ENCODE assay signal across 9 cellular contexts in genomic region chr1:59043796-59044195, GRCh38.
DNase-seq lines count a peak whose midpoint lies in the region; ATAC-seq and TF ChIP-seq lines count a peak whose summit lies in the region.
"Had no signal": no experiment of that assay in that cellular context is flagged by ENCODE, and none has a peak within 500 bp of the region (broad histone marks: within the 10 kb centered on the region; RNA-seq: fewer than 3 reads in every experiment).

No MANE protein-coding gene starts in this region.

- no peaks in the 10 kb centered on the region for H3K36me3 ChIP-seq in lung (ENCODE audit: control insufficient read depth in 2 of 2, insufficient read depth in 2 of 2, low read length in 2 of 2)

- H3K9me3 Mint-ChIP-seq in stimulated activated naive CD8-positive, alpha-beta T cell treated with anti-CD3 and anti-CD28 coated beads, Interleukin-15, amount 100 ng/mL, for 72 hours = peaks cover 0 to 17% of the 10 kb centered on the region in 2 donors
- H3K9me3 Mint-ChIP-seq: activated CD4-positive, alpha-beta T cell treated with anti-CD3 and anti-CD28 coated beads, Interleukin-2, amount 10 ng/mL, durations not matched to agents 7 days and 5 days had no signal

- in situ Hi-C loops in KBM-7 (cut with MboI; ENCODE audit: low pct_unique_long_range_greater_than_20kb, low sequenced_read_pairs) = no loop called here

- H3K27me3 ChIP-seq in lung (ENCODE audit: control insufficient read depth, insufficient read depth) = no peaks in the 10 kb centered on the region

- H3K27ac ChIP-seq in lung (ENCODE audit: low read depth in 1 of 2, low read length in 1 of 2) = peak overlapping the region; percentile 6 to 65

- H3K4me1 Mint-ChIP-seq in stimulated activated naive CD8-positive, alpha-beta T cell treated with anti-CD3 and anti-CD28 coated beads, Interleukin-15, amount 100 ng/mL, for 72 hours = peaks cover 46% of the 10 kb centered on the region

- no peak for TF ChIP-seq CTCF in choroid plexus epithelial cell (conservative IDR thresholded peaks at IDR 0.05; ENCODE audit: low read depth, low read length)
- TF ChIP-seq CTCF in lung (IDR thresholded peaks at IDR 0.05; ENCODE audit: control extremely low read depth, extremely low read depth) = no peak

- H3K4me1 ChIP-seq in lung (ENCODE audit: control insufficient read depth in 2 of 2, insufficient read depth in 2 of 2, low read length in 2 of 2) = peaks cover 7 to 10% of the 10 kb centered on the region in 2 donors

- no peaks in the 10 kb centered on the region for H3K27me3 Mint-ChIP-seq in stimulated activated naive CD8-positive, alpha-beta T cell treated with anti-CD3 and anti-CD28 coated beads, Interleukin-15, amount 100 ng/mL, for 72 hours
- H3K27me3 Mint-ChIP-seq: activated CD4-positive, alpha-beta T cell treated with anti-CD3 and anti-CD28 coated beads, Interleukin-2, amount 10 ng/mL, durations not matched to agents 7 days and 5 days had no signal

- H3K4me3 ChIP-seq in choroid plexus epithelial cell (ENCODE audit: low read depth, low read length) (no peak overlapping the region), lung (no peak overlapping the region)

- WGBS in lung, 2 donors = 15 to 27% methylated on average over 4 of the region's 4 CpGs

- no peak for ATAC-seq in lung (ENCODE audit: insufficient read depth, low FRiP score)
- no peak for ATAC-seq in stimulated activated naive CD8-positive, alpha-beta T cell treated with anti-CD3 and anti-CD28 coated beads, Interleukin-15, amount 100 ng/mL, for 72 hours

- H3K9me3 ChIP-seq in lung (ENCODE audit: control insufficient read depth in 2 of 2, insufficient read depth in 1 of 2, low read length in 1 of 2) = no peaks in the 10 kb centered on the region

- DNase-seq in KBM-7 (peak; percentile 53), choroid plexus epithelial cell (ENCODE audit: low read depth) (peak; percentile 93), lung (ENCODE audit: low spot score) (peak; percentile 41), ureter (ENCODE audit: low spot score) (peak; percentile 79), medulla oblongata (ENCODE audit: extremely low spot score) (no peak), inferior parietal cortex (ENCODE audit: extremely low spot score) (no peak)
- DNase-seq in stimulated activated naive CD8-positive, alpha-beta T cell treated with anti-CD3 and anti-CD28 coated beads, Interleukin-15, amount 100 ng/mL, for 72 hours = no peak
- DNase-seq: activated CD4-positive, alpha-beta T cell treated with anti-CD3 and anti-CD28 coated beads, Interleukin-2, amount 10 ng/mL, durations not matched to agents 7 days and 5 days; NCI-H2029 treated with DMSO at 0.1 percent for 48 hours had no signal

- no peak overlapping the region for H3K27ac Mint-ChIP-seq in stimulated activated naive CD8-positive, alpha-beta T cell treated with anti-CD3 and anti-CD28 coated beads, Interleukin-15, amount 100 ng/mL, for 72 hours
- H3K27ac Mint-ChIP-seq: activated CD4-positive, alpha-beta T cell treated with anti-CD3 and anti-CD28 coated beads, Interleukin-2, amount 10 ng/mL, durations not matched to agents 7 days and 5 days had no signal

- H3K4me3 Mint-ChIP-seq in stimulated activated naive CD8-positive, alpha-beta T cell treated with anti-CD3 and anti-CD28 coated beads, Interleukin-15, amount 100 ng/mL, for 72 hours = no peak overlapping the region
- H3K4me3 Mint-ChIP-seq: activated CD4-positive, alpha-beta T cell treated with anti-CD3 and anti-CD28 coated beads, Interleukin-2, amount 10 ng/mL, durations not matched to agents 7 days and 5 days had no signal

Comparison
In these comparisons a context has a peak if more than half of its experiments do, and no peak if none do; other contexts are left out.
1. DNase-seq: peak in KBM-7 (single experiment), choroid plexus epithelial cell (single experiment), lung (single experiment) and ureter (single experiment); none in medulla oblongata (single experiment), inferior parietal cortex (single experiment) and stimulated activated naive CD8-positive, alpha-beta T cell treated with anti-CD3 and anti-CD28 coated beads, Interleukin-15, amount 100 ng/mL, for 72 hours (0 of 2).